Comparison of ENCODE assay signal across 16 cellular contexts in the genomic region with DNA sequence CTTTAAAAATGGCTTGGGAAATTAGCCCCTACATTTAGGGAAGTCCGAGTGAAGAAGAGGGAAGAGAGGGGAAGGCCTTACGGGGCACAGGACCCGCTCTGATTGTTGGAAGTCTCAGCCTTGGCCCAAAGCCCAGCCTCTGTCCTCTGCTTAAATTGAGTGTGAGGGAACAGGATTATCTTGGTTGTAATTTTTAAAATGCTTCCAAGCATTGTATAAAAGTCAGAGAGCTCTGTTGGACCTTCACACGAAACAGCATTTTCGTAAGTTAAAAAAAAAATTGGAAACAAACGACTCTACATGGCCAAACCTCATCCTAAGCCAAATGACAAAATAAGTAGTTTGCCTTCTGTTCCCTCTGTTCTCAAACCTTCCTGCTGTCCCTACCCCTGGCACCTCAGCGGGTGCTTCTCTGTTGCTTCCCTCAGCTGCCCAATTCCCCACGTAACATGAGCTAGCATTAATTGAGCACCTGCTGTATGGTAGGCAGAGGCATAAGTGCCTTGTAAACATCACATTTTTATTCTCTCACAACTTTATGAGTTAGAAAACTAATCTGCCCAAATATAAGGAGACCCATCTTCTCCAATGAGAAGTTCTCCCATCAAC.
"Had no signal": no experiment of that assay in that cellular context is flagged by ENCODE, and none has a peak within 500 bp of the region (broad histone marks: within the 10 kb centered on the region; RNA-seq: fewer than 3 reads in every experiment).

No MANE protein-coding gene starts in this region.

- H3K27ac ChIP-seq: ascending aorta, cardiac muscle cell, coronary artery, esophagus squamous epithelium, foreskin keratinocyte, neural progenitor cell, pancreas had no signal

- H3K4me1 ChIP-seq: ascending aorta, esophagus squamous epithelium, foreskin keratinocyte, neural progenitor cell, pancreas had no signal

- ATAC-seq: activated naive CD8-positive, alpha-beta T cell treated with anti-CD3 and anti-CD28 coated beads, Interleukin-2, amount 50 U/mL, for 24 hours; foreskin keratinocyte; pancreas; stimulated activated effector memory CD8-positive, alpha-beta T cell treated with anti-CD3 and anti-CD28 coated beads, Interleukin-12 subunit alpha, Interleukin-12 subunit beta, amount 100 ng/mL, for 72 hours had no signal

- H3K4me3 ChIP-seq: ascending aorta, cardiac muscle cell, coronary artery, esophagus squamous epithelium, lung, neural progenitor cell, pancreas had no signal

- H3K9me3 ChIP-seq: ascending aorta, esophagus squamous epithelium, pancreas had no signal

- H3K4me2 ChIP-seq: neural progenitor cell had no signal

- H2AFZ ChIP-seq: neural progenitor cell had no signal

- H3K9me3 Mint-ChIP-seq: stimulated activated effector memory CD8-positive, alpha-beta T cell treated with anti-CD3 and anti-CD28 coated beads, Interleukin-12 subunit alpha, Interleukin-12 subunit beta, amount 100 ng/mL, for 72 hours; T-helper 2 cell treated with Interferon-gamma antibody and Interleukin-4, amounts not matched to agents 5 μg/mL and 100 μg/mL, for 36 hours had no signal

- H3K27me3 ChIP-seq: ascending aorta, cardiac muscle cell, neural progenitor cell, pancreas had no signal

- H3K36me3 Mint-ChIP-seq: stimulated activated effector memory CD8-positive, alpha-beta T cell treated with anti-CD3 and anti-CD28 coated beads, Interleukin-12 subunit alpha, Interleukin-12 subunit beta, amount 100 ng/mL, for 72 hours had no signal

- H3K4me1 Mint-ChIP-seq: activated naive CD8-positive, alpha-beta T cell treated with anti-CD3 and anti-CD28 coated beads, Interleukin-2, amount 50 U/mL, for 24 hours; stimulated activated effector memory CD8-positive, alpha-beta T cell treated with anti-CD3 and anti-CD28 coated beads, Interleukin-12 subunit alpha, Interleukin-12 subunit beta, amount 100 ng/mL, for 72 hours had no signal

- H3K9ac ChIP-seq: neural progenitor cell had no signal

- DNase-seq: activated CD4-positive, CD25-positive, alpha-beta regulatory T cell treated with anti-CD3 and anti-CD28 coated beads, Interleukin-2, amount 50 U/mL, for 72 hours; activated naive CD4-positive, alpha-beta T cell treated with Interleukin-2 at 50 U/mL for 16 hours; activated naive CD8-positive, alpha-beta T cell treated with anti-CD3 and anti-CD28 coated beads, Interleukin-2, amount 50 U/mL, for 24 hours; activated T-cell treated with anti-CD3 and anti-CD28 coated beads for 4 hours; esophagus squamous epithelium; foreskin keratinocyte; pancreas; stimulated activated CD4-positive, alpha-beta T cell treated with anti-CD3 and anti-CD28 coated beads, Interleukin-12 subunit alpha, Interleukin-12 subunit beta, amount 100 ng/mL, for 4 hours; SW 1271 had no signal

- H3K36me3 ChIP-seq: ascending aorta, cardiac muscle cell, esophagus squamous epithelium, neural progenitor cell, pancreas had no signal

- H3K4me3 Mint-ChIP-seq: activated naive CD8-positive, alpha-beta T cell treated with anti-CD3 and anti-CD28 coated beads, Interleukin-2, amount 50 U/mL, for 24 hours; neural progenitor cell; stimulated activated effector memory CD8-positive, alpha-beta T cell treated with anti-CD3 and anti-CD28 coated beads, Interleukin-12 subunit alpha, Interleukin-12 subunit beta, amount 100 ng/mL, for 72 hours; T-helper 2 cell treated with Interferon-gamma antibody and Interleukin-4, amounts not matched to agents 5 μg/mL and 100 μg/mL, for 36 hours had no signal

- H3K27ac Mint-ChIP-seq: activated naive CD8-positive, alpha-beta T cell treated with anti-CD3 and anti-CD28 coated beads, Interleukin-2, amount 50 U/mL, for 24 hours; neural progenitor cell; stimulated activated effector memory CD8-positive, alpha-beta T cell treated with anti-CD3 and anti-CD28 coated beads, Interleukin-12 subunit alpha, Interleukin-12 subunit beta, amount 100 ng/mL, for 72 hours; T-helper 2 cell treated with Interferon-gamma antibody and Interleukin-4, amounts not matched to agents 5 μg/mL and 100 μg/mL, for 36 hours had no signal
